20 cellular contexts compared by ENCODE assay signal in the genomic region with DNA sequence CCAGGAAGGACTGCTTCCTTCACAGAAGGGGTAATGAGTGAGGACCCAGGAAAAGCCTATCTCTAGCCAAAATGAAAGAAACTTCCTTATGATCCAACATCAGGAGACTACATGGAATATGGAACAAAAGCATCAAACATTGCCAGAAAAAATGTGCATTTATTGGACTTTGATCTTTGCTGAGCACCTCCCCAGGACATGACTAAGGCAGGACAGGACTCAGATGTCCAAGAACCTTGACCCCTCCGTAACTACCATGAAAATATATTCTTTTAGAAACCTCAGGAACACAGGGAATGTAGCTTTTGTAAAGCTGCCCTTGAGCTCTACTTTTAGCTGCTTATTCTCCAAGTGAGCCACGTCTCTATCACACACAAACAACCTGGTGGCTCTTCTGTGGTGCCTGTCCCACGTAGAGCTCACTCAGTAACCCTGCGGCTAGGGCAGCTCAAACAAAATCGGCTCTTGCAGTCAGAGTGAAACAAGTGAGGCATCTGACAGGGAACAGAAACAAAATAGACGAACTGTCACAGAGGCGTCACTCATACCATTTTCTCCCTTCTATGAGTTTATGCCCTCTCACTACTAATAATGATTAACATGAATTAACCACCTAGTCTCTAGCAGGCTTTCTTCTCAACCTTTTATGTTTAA.
A peak's percentile ranks its signal among the peaks of the same experiment; 100 is the strongest.
DNase-seq lines count a peak whose midpoint lies in the region; ATAC-seq and FAIRE-seq lines count a peak whose summit lies in the region.
"Had no signal": no experiment of that assay in that cellular context is flagged by ENCODE, and none has a peak within 500 bp of the region (broad histone marks: within the 10 kb centered on the region; RNA-seq: fewer than 3 reads in every experiment).

No MANE protein-coding gene starts in this region.

- no peaks in the 10 kb centered on the region for H3K27me3 Mint-ChIP-seq in stimulated activated naive B cell treated with anti-CD40 and anti-IgM and Interleukin-4, amounts not matched to agents 10 μg/mL and 1 μg/mL and 100 μg/mL, for 72 hours
- H3K27me3 Mint-ChIP-seq: activated CD4-positive, alpha-beta T cell treated with anti-CD3 and anti-CD28 coated beads, Interleukin-2, amount 10 ng/mL, durations not matched to agents 24 days and 14 days; memory B cell; naive thymus-derived CD4-positive, alpha-beta T cell had no signal

- ATAC-seq in GM19397 (IDR thresholded peaks at IDR 0.05; ENCODE audit: unreplicated experiment) (peak; percentile 76), HG02943 (IDR thresholded peaks at IDR 0.05; ENCODE audit: low read depth, unreplicated experiment) (peak; percentile 93), GM19467 (IDR thresholded peaks at IDR 0.05; ENCODE audit: unreplicated experiment) (no peak), HG03095 (IDR thresholded peaks at IDR 0.05; ENCODE audit: unreplicated experiment) (no peak)
- ATAC-seq in stimulated activated naive B cell treated with anti-CD40 and anti-IgM and Interleukin-4, amounts not matched to agents 10 μg/mL and 1 μg/mL and 100 μg/mL, for 72 hours (replicated peaks): no peak
- ATAC-seq: naive thymus-derived CD4-positive, alpha-beta T cell had no signal

- no peak overlapping the region for H3K4me3 Mint-ChIP-seq in stimulated activated naive B cell treated with anti-CD40 and anti-IgM and Interleukin-4, amounts not matched to agents 10 μg/mL and 1 μg/mL and 100 μg/mL, for 72 hours
- H3K4me3 Mint-ChIP-seq: activated CD4-positive, alpha-beta T cell treated with anti-CD3 and anti-CD28 coated beads, Interleukin-2, amount 10 ng/mL, durations not matched to agents 24 days and 14 days; memory B cell; naive thymus-derived CD4-positive, alpha-beta T cell had no signal

- H3K4me1 Mint-ChIP-seq in stimulated activated naive B cell treated with anti-CD40 and anti-IgM and Interleukin-4, amounts not matched to agents 10 μg/mL and 1 μg/mL and 100 μg/mL, for 72 hours: no peaks in the 10 kb centered on the region
- H3K4me1 Mint-ChIP-seq: activated CD4-positive, alpha-beta T cell treated with anti-CD3 and anti-CD28 coated beads, Interleukin-2, amount 10 ng/mL, durations not matched to agents 24 days and 14 days; memory B cell; naive thymus-derived CD4-positive, alpha-beta T cell had no signal

- no peaks in the 10 kb centered on the region for H3K36me3 Mint-ChIP-seq in stimulated activated naive B cell treated with anti-CD40 and anti-IgM and Interleukin-4, amounts not matched to agents 10 μg/mL and 1 μg/mL and 100 μg/mL, for 72 hours
- H3K36me3 Mint-ChIP-seq: memory B cell; naive thymus-derived CD4-positive, alpha-beta T cell had no signal

- H3K9me3 Mint-ChIP-seq in stimulated activated naive B cell treated with anti-CD40 and anti-IgM and Interleukin-4, amounts not matched to agents 10 μg/mL and 1 μg/mL and 100 μg/mL, for 72 hours: peaks cover 6 to 7% of the 10 kb centered on the region in 2 donors

- FAIRE-seq in GM18507 (lab: Jason Lieb, UNC): peak; percentile 18
- FAIRE-seq: bronchial epithelial cell, endothelial cell of umbilical vein, TTC549 had no signal

- H3K27ac Mint-ChIP-seq in stimulated activated naive B cell treated with anti-CD40 and anti-IgM and Interleukin-4, amounts not matched to agents 10 μg/mL and 1 μg/mL and 100 μg/mL, for 72 hours: no peak overlapping the region
- H3K27ac Mint-ChIP-seq: activated CD4-positive, alpha-beta T cell treated with anti-CD3 and anti-CD28 coated beads, Interleukin-2, amount 10 ng/mL, durations not matched to agents 24 days and 14 days; memory B cell; naive thymus-derived CD4-positive, alpha-beta T cell had no signal

- DNase-seq in GM18507 (ENCODE audit: extremely low spot score, insufficient read length, low read depth) (peak; percentile 0), HT-29 (ENCODE audit: low spot score) (peak; percentile 32), DMS153 (lab: John Stamatoyannopoulos, UW) (no peak)
- no peak for DNase-seq in stimulated activated naive B cell treated with anti-CD40 and anti-IgM and Interleukin-4, amounts not matched to agents 10 μg/mL and 1 μg/mL and 100 μg/mL, for 72 hours
- DNase-seq: activated CD4-positive, alpha-beta T cell treated with anti-CD3 and anti-CD28 coated beads, Interleukin-2, amount 10 ng/mL, durations not matched to agents 24 days and 14 days; activated effector memory CD4-positive, alpha-beta T cell treated with Interleukin-2 at 50 U/mL for 16 hours; DMS79 treated with DMSO at 0.1 percent for 48 hours; kidney glomerular epithelial cell; naive thymus-derived CD4-positive, alpha-beta T cell; NCI-H1694; NCI-H226; posterior cingulate gyrus had no signal

Comparison
In these comparisons a context has a peak if more than half of its experiments do, and no peak if none do; other contexts are left out.
1. DNase-seq: peak in GM18507 (single experiment) and HT-29 (single experiment); none in stimulated activated naive B cell treated with anti-CD40 and anti-IgM and Interleukin-4, amounts not matched to agents 10 μg/mL and 1 μg/mL and 100 μg/mL, for 72 hours (single experiment) and DMS153 (single experiment).
2. ATAC-seq: peak in GM19397 (single experiment) and HG02943 (single experiment); none in stimulated activated naive B cell treated with anti-CD40 and anti-IgM and Interleukin-4, amounts not matched to agents 10 μg/mL and 1 μg/mL and 100 μg/mL, for 72 hours (0 of 2), GM19467 (single experiment) and HG03095 (single experiment).